Comparison of ENCODE assay signal across 18 cellular contexts in the genomic region with DNA sequence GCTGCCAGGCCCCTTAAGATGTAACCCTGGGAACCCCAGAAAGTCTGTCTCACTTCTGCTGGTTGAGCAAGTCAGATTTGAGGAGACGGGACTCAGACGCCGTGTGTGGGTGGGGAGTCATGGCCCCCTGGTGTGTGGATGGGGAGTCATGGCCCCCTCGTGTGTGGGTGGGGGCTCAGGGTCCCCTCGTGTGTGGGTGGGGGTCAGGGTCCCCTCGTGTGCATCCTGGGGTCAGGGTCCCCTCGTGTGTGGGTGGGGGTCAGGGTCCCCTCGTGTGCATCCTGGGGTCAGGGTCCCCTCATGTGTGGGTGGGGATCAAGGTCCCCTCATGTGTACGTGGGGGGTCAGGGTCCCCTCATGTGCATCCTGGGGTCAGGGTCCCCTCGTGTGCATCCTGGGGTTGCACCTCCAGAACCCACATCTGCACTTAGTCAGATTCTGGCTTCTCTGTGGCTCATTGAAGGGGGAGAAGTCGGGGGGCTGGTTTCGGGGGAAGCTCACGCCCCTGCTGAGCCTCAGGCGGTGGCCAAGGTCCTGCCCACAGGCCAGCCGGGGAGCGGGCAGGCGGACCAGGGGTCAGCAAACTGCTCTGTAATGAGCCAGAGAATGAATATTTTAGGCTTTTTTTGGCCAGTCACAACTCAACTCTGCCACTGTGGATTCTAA. TPM values are rescaled to one million over a fixed set of nuclear protein-coding genes. Genes with fewer than 3 reads are reported as not detected.
DNase-seq lines count a peak whose midpoint lies in the region; ATAC-seq and TF ChIP-seq lines count a peak whose summit lies in the region.
"Had no signal": no experiment of that assay in that cellular context is flagged by ENCODE, and none has a peak within 500 bp of the region (broad histone marks: within the 10 kb centered on the region; RNA-seq: fewer than 3 reads in every experiment).

No MANE protein-coding gene starts in this region.

- intact Hi-C loops in naive thymus-derived CD4-positive, alpha-beta T cell (cut with micrococcal nuclease), result no loop called here

- peak overlapping the region in 6 of 10 donors; percentile 34 to 89 (median 80) for H3K4me3 Mint-ChIP-seq in naive thymus-derived CD4-positive, alpha-beta T cell
- H3K4me3 Mint-ChIP-seq: activated naive CD4-positive, alpha-beta T cell treated with anti-CD3 and anti-CD28 coated beads for 36 hours; GM23338; mesothelial cell of epicardium had no signal

- no peaks in the 10 kb centered on the region for H3K9me3 ChIP-seq in Peyer's patch
- no peaks in the 10 kb centered on the region for H3K9me3 ChIP-seq in esophagus (ENCODE audit: control insufficient read depth in 2 of 2, insufficient read depth in 1 of 2, low read depth in 1 of 2, low read length in 1 of 2)
- no peaks in the 10 kb centered on the region for H3K9me3 ChIP-seq in naive thymus-derived CD4-positive, alpha-beta T cell (ENCODE audit: control insufficient read depth in 2 of 3, low read length in 3 of 3)
- H3K9me3 ChIP-seq in thoracic aorta, result no peaks in the 10 kb centered on the region

- in situ Hi-C loops in brain microvascular endothelial cell (cut with HindIII; ENCODE audit: low pct_ligation_motif_present, low sequenced_read_pairs), result no loop called here

- TF ChIP-seq POLR2A in Peyer's patch (IDR thresholded peaks at IDR 0.05), result no peak

- no peak for TF ChIP-seq CTCF in Peyer's patch (IDR thresholded peaks at IDR 0.05)
- no peak for TF ChIP-seq CTCF in thoracic aorta (IDR thresholded peaks at IDR 0.05)
- no peak for TF ChIP-seq CTCF in brain microvascular endothelial cell (IDR thresholded peaks at IDR 0.05; ENCODE audit: low read depth, low read length, missing control alignments)

- CTCF ChIA-PET in naive thymus-derived CD4-positive, alpha-beta T cell (lab: Charles Lee), result no interaction called here

- H3K27me3 ChIP-seq in Peyer's patch (no peaks in the 10 kb centered on the region), esophagus (ENCODE audit: control insufficient read depth in 1 of 2, insufficient read depth in 2 of 2, low read length in 2 of 2) (no peaks in the 10 kb centered on the region), thoracic aorta (replicated peaks; ENCODE audit: insufficient read depth) (no peaks in the 10 kb centered on the region), brain microvascular endothelial cell (replicated peaks) (no peaks in the 10 kb centered on the region)
- no peaks in the 10 kb centered on the region for H3K27me3 ChIP-seq in naive thymus-derived CD4-positive, alpha-beta T cell (ENCODE audit: control insufficient read depth in 2 of 2, insufficient read depth in 2 of 2, low read length in 2 of 2)

- DNase-seq in Peyer's patch, result no peak
- no peak for DNase-seq in naive thymus-derived CD4-positive, alpha-beta T cell
- no peak for DNase-seq in thoracic aorta (ENCODE audit: low spot score)
- no peak for DNase-seq in brain microvascular endothelial cell
- no peak for DNase-seq in GOT3 (lab: John Stamatoyannopoulos, UW)
- DNase-seq in activated T-cell treated with anti-CD3 and anti-CD28 coated beads, Interleukin-2, amount 50 U/mL, for 1 hour, result no peak
- no peak for DNase-seq in activated effector memory CD4-positive, alpha-beta T cell treated with anti-CD3 and anti-CD28 coated beads, Interleukin-2, amount 50 U/mL, for 16 hours
- DNase-seq: activated naive CD4-positive, alpha-beta T cell treated with anti-CD3 and anti-CD28 coated beads for 36 hours; central memory CD4-positive, alpha-beta T cell; Karpas-422; NCI-H1694 treated with DMSO at 0.1 percent for 48 hours; NCI-H774; stimulated activated CD4-positive, alpha-beta T cell treated with anti-CD3 and anti-CD28 coated beads, Interleukin-4, amount 100 ng/mL, for 24 hours; stimulated activated naive CD4-positive, alpha-beta T cell had no signal

- no peaks in the 10 kb centered on the region for H3K9me3 Mint-ChIP-seq in naive thymus-derived CD4-positive, alpha-beta T cell
- H3K9me3 Mint-ChIP-seq: activated naive CD4-positive, alpha-beta T cell treated with anti-CD3 and anti-CD28 coated beads for 36 hours; mesothelial cell of epicardium had no signal

- no peaks in the 10 kb centered on the region for H3K36me3 ChIP-seq in Peyer's patch
- H3K36me3 ChIP-seq in esophagus (ENCODE audit: control insufficient read depth in 2 of 2, insufficient read depth in 2 of 2, low read length in 1 of 2), result no peaks in the 10 kb centered on the region
- no peaks in the 10 kb centered on the region for H3K36me3 ChIP-seq in naive thymus-derived CD4-positive, alpha-beta T cell (ENCODE audit: control insufficient read depth in 2 of 3, insufficient read depth in 3 of 3, low read length in 3 of 3)
- H3K36me3 ChIP-seq in thoracic aorta, result no peaks in the 10 kb centered on the region
- no peaks in the 10 kb centered on the region for H3K36me3 ChIP-seq in brain microvascular endothelial cell (replicated peaks)

- POLR2A ChIA-PET in naive thymus-derived CD4-positive, alpha-beta T cell (lab: Charles Lee), result interaction anchor here (1.1 to 1.5 kb wide), 4 partner anchors 19 to 29 kb away, joined by 3 to 8 read pairs (median 4); no protein-coding TSS in a partner anchor

- ATAC-seq in naive thymus-derived CD4-positive, alpha-beta T cell, result no peak
- ATAC-seq in thoracic aorta (ENCODE audit: insufficient number of reproducible peaks, low FRiP score, low read depth), result no peak
- ATAC-seq: GM23338 had no signal

- peak overlapping the region in 7 of 9 donors; percentile 56 to 100 (median 98) for H3K27ac Mint-ChIP-seq in naive thymus-derived CD4-positive, alpha-beta T cell
- H3K27ac Mint-ChIP-seq: activated naive CD4-positive, alpha-beta T cell treated with anti-CD3 and anti-CD28 coated beads for 36 hours; GM23338; mesothelial cell of epicardium; progenitor cell of endocrine pancreas had no signal

- no peak overlapping the region for H3K4me3 ChIP-seq in Peyer's patch
- no peak overlapping the region for H3K4me3 ChIP-seq in esophagus (ENCODE audit: low read depth in 1 of 2, low read length in 2 of 2)
- no peak overlapping the region for H3K4me3 ChIP-seq in naive thymus-derived CD4-positive, alpha-beta T cell (ENCODE audit: low read length)
- no peak overlapping the region for H3K4me3 ChIP-seq in thoracic aorta
- no peak overlapping the region for H3K4me3 ChIP-seq in brain microvascular endothelial cell (ENCODE audit: low read depth, low read length)
- H3K4me3 ChIP-seq: GM23338 had no signal

- WGBS in esophagus, 2 donors, result 67 to 68% methylated on average over 17 of the region's 17 CpGs

- H3K27me3 Mint-ChIP-seq in naive thymus-derived CD4-positive, alpha-beta T cell, result no peaks in the 10 kb centered on the region
- H3K27me3 Mint-ChIP-seq: progenitor cell of endocrine pancreas had no signal

- peaks cover 4 to 21% (median 11%) of the 10 kb centered on the region in 7 donors for H3K4me1 Mint-ChIP-seq in naive thymus-derived CD4-positive, alpha-beta T cell

- H3K36me3 Mint-ChIP-seq in naive thymus-derived CD4-positive, alpha-beta T cell, result no peaks in the 10 kb centered on the region
- H3K36me3 Mint-ChIP-seq: mesothelial cell of epicardium had no signal

- H3K4me1 ChIP-seq in Peyer's patch, result peaks cover 0 to 24% (median 0%) of the 10 kb centered on the region in 4 donors
- peaks cover 0 to 12% of the 10 kb centered on the region in 2 donors for H3K4me1 ChIP-seq in esophagus (ENCODE audit: control insufficient read depth in 2 of 2, insufficient read depth in 2 of 2, low read length in 1 of 2)
- peaks cover 0 to 26% of the 10 kb centered on the region in 2 donors for H3K4me1 ChIP-seq in naive thymus-derived CD4-positive, alpha-beta T cell (ENCODE audit: control insufficient read depth in 2 of 2, insufficient read depth in 2 of 2, low read length in 2 of 2)
- peaks cover 38 to 84% of the 10 kb centered on the region in 2 donors for H3K4me1 ChIP-seq in thoracic aorta (ENCODE audit: control insufficient read depth in 1 of 2, low read depth in 2 of 2)

- peak overlapping the region in 3 of 4 donors; percentile 48 to 76 (median 74) for H3K27ac ChIP-seq in Peyer's patch
- peak overlapping the region; percentile 21 to 82 for H3K27ac ChIP-seq in esophagus (ENCODE audit: low read depth in 2 of 2, low read length in 1 of 2)
- peak overlapping the region; percentile 74 for H3K27ac ChIP-seq in naive thymus-derived CD4-positive, alpha-beta T cell (ENCODE audit: low read depth, low read length)
- peak overlapping the region; percentile 98 to 99 for H3K27ac ChIP-seq in thoracic aorta
- no peak overlapping the region for H3K27ac ChIP-seq in brain microvascular endothelial cell

RNA-seq across cellular contexts. Expression of a gene that starts 33.4 kb away (rescaled TPM):
- total RNA-seq in Peyer's patch (10 to 100 TPM; 25.6 to 76.4 (median 47.6) TPM), thoracic aorta (10 to 100 TPM; 70.8 to 87.3 TPM)
- polyA plus RNA-seq in esophagus, result 10 to 100 TPM in 1 of 2 donors, 1 to 10 TPM in 1; 6.4 to 13.3 TPM
- 10 to 100 TPM; 20.1 to 53.3 (median 47.8) TPM for total RNA-seq in naive thymus-derived CD4-positive, alpha-beta T cell
- polyA plus RNA-seq in naive thymus-derived CD4-positive, alpha-beta T cell, result 1 to 10 TPM; 3.8 to 5.4 TPM
